In genomic region chr20:62647521-62648317, GRCh38 we compare ENCODE assay signal across 1 cellular context.
TF ChIP-seq lines count a peak whose summit lies in the region.

No MANE protein-coding gene starts in this region.

TF ChIP-seq in SK-N-SH treated with all-trans-retinoic acid at 6 μM for 48 hours, 23 proteins besides CTCF, POLR2A, EP300 and RAD21 (continued from another document):
- TF ChIP-seq, protein P1, sequence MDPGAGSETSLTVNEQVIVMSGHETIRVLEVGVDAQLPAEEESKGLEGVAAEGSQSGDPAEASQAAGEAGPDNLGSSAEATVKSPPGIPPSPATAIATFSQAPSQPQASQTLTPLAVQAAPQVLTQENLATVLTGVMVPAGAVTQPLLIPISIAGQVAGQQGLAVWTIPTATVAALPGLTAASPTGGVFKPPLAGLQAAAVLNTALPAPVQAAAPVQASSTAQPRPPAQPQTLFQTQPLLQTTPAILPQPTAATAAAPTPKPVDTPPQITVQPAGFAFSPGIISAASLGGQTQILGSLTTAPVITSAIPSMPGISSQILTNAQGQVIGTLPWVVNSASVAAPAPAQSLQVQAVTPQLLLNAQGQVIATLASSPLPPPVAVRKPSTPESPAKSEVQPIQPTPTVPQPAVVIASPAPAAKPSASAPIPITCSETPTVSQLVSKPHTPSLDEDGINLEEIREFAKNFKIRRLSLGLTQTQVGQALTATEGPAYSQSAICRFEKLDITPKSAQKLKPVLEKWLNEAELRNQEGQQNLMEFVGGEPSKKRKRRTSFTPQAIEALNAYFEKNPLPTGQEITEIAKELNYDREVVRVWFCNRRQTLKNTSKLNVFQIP (CRISPR knock-in tag; IDR thresholded peaks at IDR 0.05; ENCODE audit: borderline replicate concordance, low read depth), result no peak
- TF ChIP-seq ZNF70 (CRISPR knock-in tag; IDR thresholded peaks at IDR 0.05) (no peak), TCF4 (CRISPR knock-in tag; IDR thresholded peaks at IDR 0.05; ENCODE audit: borderline replicate concordance) (no peak), OSR1 (CRISPR knock-in tag; IDR thresholded peaks at IDR 0.05) (no peak), CREB5 (CRISPR knock-in tag; IDR thresholded peaks at IDR 0.05; ENCODE audit: low read depth) (no peak), ZFP30 (CRISPR knock-in tag; IDR thresholded peaks at IDR 0.05) (no peak)
